ENCODE assay signal across 1 cellular context in genomic region chr5:157369507-157369906, GRCh38.
TF ChIP-seq lines count a peak whose summit lies in the region.

No MANE protein-coding gene starts in this region.

TF ChIP-seq in WTC11, 78 proteins besides CTCF, POLR2A, EP300 and RAD21 (continued from another document):
- TF ChIP-seq SMAD4 (CRISPR knock-in tag; IDR thresholded peaks at IDR 0.05) (no peak), JAZF1 (CRISPR knock-in tag; IDR thresholded peaks at IDR 0.05) (no peak), ATF6 (CRISPR knock-in tag; IDR thresholded peaks at IDR 0.05) (no peak), GTF2I (CRISPR knock-in tag; conservative IDR thresholded peaks at IDR 0.05) (no peak)
TF ChIP-seq in WTC11: peak in this region for 0.
